ENCODE assay signal across 11 cellular contexts in the genomic region with DNA sequence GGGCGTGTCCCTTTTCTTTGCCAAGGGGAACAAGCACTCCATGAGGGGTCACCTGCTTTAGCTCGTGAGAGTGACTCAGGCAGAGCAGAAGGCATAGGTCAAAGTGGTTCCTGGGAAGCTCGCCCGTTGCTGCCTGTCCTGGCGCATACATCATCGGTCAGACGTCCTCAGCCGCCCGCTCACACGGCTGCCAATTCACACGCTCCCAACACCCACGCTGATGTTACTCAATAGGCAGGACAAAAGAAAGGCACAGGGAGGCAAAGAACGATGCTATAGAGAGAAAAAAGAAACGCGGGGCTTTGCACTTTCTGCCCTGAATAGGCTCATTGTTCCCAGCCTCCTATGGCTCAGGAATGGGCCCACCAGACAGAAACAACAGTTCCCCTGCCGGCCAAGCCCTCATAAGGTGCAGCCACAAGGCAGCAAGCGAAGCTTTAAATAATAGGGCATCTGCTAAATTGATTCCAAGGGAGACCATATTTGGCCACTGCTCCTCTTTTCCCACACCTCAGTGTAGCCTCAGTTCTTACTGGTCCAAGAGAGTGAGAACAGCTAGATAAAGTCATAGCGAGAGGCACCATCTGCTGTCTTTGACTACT. TPM values are rescaled to one million over a fixed set of nuclear protein-coding genes. Genes with fewer than 3 reads are reported as not detected.
DNase-seq lines count a peak whose midpoint lies in the region; ATAC-seq lines count a peak whose summit lies in the region.
"Had no signal": no experiment of that assay in that cellular context is flagged by ENCODE, and none has a peak within 500 bp of the region (broad histone marks: within the 10 kb centered on the region; RNA-seq: fewer than 3 reads in every experiment).

No MANE protein-coding gene starts in this region.

- no peak overlapping the region for H3K27ac Mint-ChIP-seq in activated CD4-positive, alpha-beta T cell treated with anti-CD3 and anti-CD28 coated beads, Interleukin-2, amount 10 ng/mL, durations not matched to agents 24 days and 14 days

- H3K36me3 Mint-ChIP-seq in activated CD4-positive, alpha-beta T cell treated with anti-CD3 and anti-CD28 coated beads, Interleukin-2, amount 10 ng/mL, durations not matched to agents 24 days and 14 days (ENCODE audit: low read depth) = no peaks in the 10 kb centered on the region

- peaks cover 2% of the 10 kb centered on the region for H3K27me3 Mint-ChIP-seq in activated CD4-positive, alpha-beta T cell treated with anti-CD3 and anti-CD28 coated beads, Interleukin-2, amount 10 ng/mL, durations not matched to agents 24 days and 14 days

- no peaks in the 10 kb centered on the region for H3K36me3 ChIP-seq in mesodermal cell (ENCODE audit: control insufficient read depth, insufficient read depth, low read length)
- H3K36me3 ChIP-seq: BE2C had no signal

- no peaks in the 10 kb centered on the region for H3K9me3 ChIP-seq in mesodermal cell (ENCODE audit: control insufficient read depth, low read length)
- H3K9me3 ChIP-seq: BE2C had no signal

- H3K4me1 ChIP-seq in mesodermal cell (ENCODE audit: control insufficient read depth, insufficient read depth, low read length, poor library complexity, severe bottlenecking) = peaks cover 2% of the 10 kb centered on the region
- H3K4me1 ChIP-seq: BE2C had no signal

- intact Hi-C loops in activated CD4-positive, alpha-beta T cell treated with anti-CD3 and anti-CD28 coated beads, Interleukin-2, amount 10 ng/mL, durations not matched to agents 24 days and 14 days (cut with micrococcal nuclease) = no loop called here

- H3K9me3 Mint-ChIP-seq in activated CD4-positive, alpha-beta T cell treated with anti-CD3 and anti-CD28 coated beads, Interleukin-2, amount 10 ng/mL, durations not matched to agents 24 days and 14 days = no peaks in the 10 kb centered on the region

- no peak overlapping the region for H3K4me3 Mint-ChIP-seq in activated CD4-positive, alpha-beta T cell treated with anti-CD3 and anti-CD28 coated beads, Interleukin-2, amount 10 ng/mL, durations not matched to agents 24 days and 14 days

- ATAC-seq in GM19467 (IDR thresholded peaks at IDR 0.05; ENCODE audit: unreplicated experiment) = no peak

- H3K4me3 ChIP-seq in mesodermal cell (ENCODE audit: extremely low read depth, insufficient read depth, low read length, poor library complexity, severe bottlenecking) = no peak overlapping the region

- H3K27ac ChIP-seq in epithelial cell of prostate (peak overlapping the region; percentile 29), mesodermal cell (ENCODE audit: low read depth, low read length, severe bottlenecking) (peak overlapping the region; percentile 6)

- 65 to 74% methylated on average over 7 to 14 of the region's 18 CpGs for WGBS in mesodermal cell (ENCODE audit: insufficient coverage in 2 of 2), 2 experiments

- DNase-seq in COLO829 (ENCODE audit: low spot score) (peak; percentile 83), NCI-H69 (lab: John Stamatoyannopoulos, UW) (peak; percentile 75), epithelial cell of prostate (ENCODE audit: low read depth, low spot score) (peak; percentile 91), COR-L47 (lab: John Stamatoyannopoulos, UW) (no peak), GOT3 (lab: John Stamatoyannopoulos, UW) (no peak)
- DNase-seq in activated CD4-positive, alpha-beta T cell treated with anti-CD3 and anti-CD28 coated beads, Interleukin-2, amount 10 ng/mL, durations not matched to agents 24 days and 14 days = no peak
- DNase-seq: activated CD4-positive, alpha-beta T cell treated with anti-CD3 and anti-CD28 coated beads, Interleukin-2, amount 50 U/mL, for 4 hours; BE2C; NCI-H1092 treated with DMSO at 0.1 percent for 48 hours had no signal

- H3K4me1 Mint-ChIP-seq in activated CD4-positive, alpha-beta T cell treated with anti-CD3 and anti-CD28 coated beads, Interleukin-2, amount 10 ng/mL, durations not matched to agents 24 days and 14 days = no peaks in the 10 kb centered on the region

RNA-seq across cellular contexts. Expression of gene VTCN1, which starts 38.7 kb away (rescaled TPM):
- not detected for polyA plus RNA-seq in mesodermal cell (2013, experiment 1 of 2)
- polyA plus RNA-seq in mesodermal cell (2013, experiment 2 of 2) = not detected
- not detected in 2 replicates for total RNA-seq in activated CD4-positive, alpha-beta T cell treated with anti-CD3 and anti-CD28 coated beads, Interleukin-2, amount 10 ng/mL, durations not matched to agents 24 days and 14 days

RNA-seq across cellular contexts. Expression of gene TRIM45, which starts 50.5 kb away (rescaled TPM):
- 7.7 TPM for polyA plus RNA-seq in mesodermal cell (2013, experiment 1 of 2)
- polyA plus RNA-seq in mesodermal cell (2013, experiment 2 of 2) = 7.7 TPM
- total RNA-seq in activated CD4-positive, alpha-beta T cell treated with anti-CD3 and anti-CD28 coated beads, Interleukin-2, amount 10 ng/mL, durations not matched to agents 24 days and 14 days = 0.62 and 0.98 TPM in 2 replicates

Comparison
In these comparisons a context has a peak if more than half of its experiments do, and no peak if none do; other contexts are left out.
1. DNase-seq: peak in COLO829 (single experiment), NCI-H69 (single experiment) and epithelial cell of prostate (single experiment); none in COR-L47 (single experiment), activated CD4-positive, alpha-beta T cell treated with anti-CD3 and anti-CD28 coated beads, Interleukin-2, amount 10 ng/mL, durations not matched to agents 24 days and 14 days (single experiment) and GOT3 (single experiment).